Comparison of ENCODE assay signal across 1 cellular context in the genomic region with DNA sequence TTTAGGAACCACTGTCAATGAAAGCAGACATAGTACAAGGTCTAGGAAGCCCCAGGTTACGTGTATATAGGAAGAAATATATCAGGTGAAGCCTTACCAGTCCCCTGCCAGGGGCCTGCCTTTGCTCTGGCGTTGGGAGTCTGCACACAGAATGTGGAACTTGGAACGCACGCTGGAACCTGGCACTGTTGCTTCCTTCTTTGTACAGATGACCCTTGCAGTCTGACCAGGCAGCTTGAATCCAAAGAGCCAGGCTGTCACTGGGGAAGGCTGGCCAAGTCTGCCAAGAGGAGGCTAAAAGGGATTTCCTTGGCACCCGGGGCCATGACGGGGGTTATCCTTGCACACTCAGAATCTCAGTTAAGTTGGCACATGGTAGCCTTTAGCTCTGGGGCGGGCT.
TF ChIP-seq lines count a peak whose summit lies in the region.

No MANE protein-coding gene starts in this region.

TF ChIP-seq in H1, 55 proteins besides CTCF, POLR2A, EP300 and RAD21:
- no peak for TF ChIP-seq SAP30 (IDR thresholded peaks at IDR 0.05; ENCODE audit: insufficient read depth, insufficient replicate concordance, low read length)
